In the genomic region with DNA sequence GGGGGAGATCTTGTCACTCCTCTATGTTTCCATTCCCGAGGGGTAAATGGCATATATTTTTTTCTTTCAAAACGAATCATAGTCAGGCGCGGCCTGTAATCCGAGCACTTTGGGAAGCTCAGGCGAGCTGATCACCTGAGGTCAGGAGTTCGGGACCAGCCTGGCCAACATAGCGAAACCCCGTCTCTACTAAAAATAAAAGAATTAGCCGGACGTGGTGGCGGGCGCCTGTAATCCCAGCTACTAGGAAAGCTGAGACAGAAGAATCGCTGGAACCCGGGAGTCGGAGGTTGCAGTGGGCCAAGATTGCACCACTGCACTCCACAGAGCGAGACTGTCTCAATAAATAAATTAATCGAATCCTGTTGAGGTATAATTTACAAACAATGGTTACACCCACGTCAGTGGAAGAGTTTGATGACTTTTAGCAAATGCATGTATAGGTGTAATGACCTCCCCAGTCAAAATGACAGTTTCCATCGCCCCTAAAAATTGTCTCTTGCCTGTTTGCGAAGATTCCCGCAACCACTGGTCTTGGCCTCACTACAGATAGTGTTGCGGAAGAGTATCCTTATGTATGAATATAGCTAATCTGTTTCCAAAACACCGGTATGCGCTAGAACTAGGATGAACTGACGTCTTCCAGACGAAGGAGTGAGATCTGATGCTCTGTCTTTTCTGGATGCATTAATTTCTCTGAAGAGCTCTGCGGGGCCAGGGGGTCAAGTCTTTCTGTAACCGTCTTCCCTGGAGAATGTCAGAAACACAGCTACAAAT, we compare ENCODE assay signal across 8 cellular contexts. TPM values are rescaled to one million over a fixed set of nuclear protein-coding genes. Genes with fewer than 3 reads are reported as not detected.
DNase-seq lines count a peak whose midpoint lies in the region; ATAC-seq and TF ChIP-seq lines count a peak whose summit lies in the region.

No MANE protein-coding gene starts in this region.

- intact Hi-C loops in posterior vena cava (cut with DNase I) = loop anchor here in 1 of 2 donors (10.0 kb wide), 1 partner anchor 190 kb away; the partner anchor contains the start of gene MTR

- H3K36me3 ChIP-seq in Peyer's patch (peaks cover 0 to 7% (median 0%) of the 10 kb centered on the region in 3 donors), esophagus (ENCODE audit: control insufficient read depth in 2 of 2, insufficient read depth in 2 of 2, low read length in 1 of 2) (no peaks in the 10 kb centered on the region)

- no peaks in the 10 kb centered on the region for H3K9me3 ChIP-seq in Peyer's patch
- no peaks in the 10 kb centered on the region for H3K9me3 ChIP-seq in esophagus (ENCODE audit: control insufficient read depth in 2 of 2, insufficient read depth in 1 of 2, low read depth in 1 of 2, low read length in 1 of 2)

- TF ChIP-seq POLR2A in Peyer's patch (IDR thresholded peaks at IDR 0.05) = no peak

- H3K27me3 ChIP-seq in Peyer's patch = no peaks in the 10 kb centered on the region
- H3K27me3 ChIP-seq in esophagus (ENCODE audit: control insufficient read depth in 1 of 2, insufficient read depth in 2 of 2, low read length in 2 of 2) = no peaks in the 10 kb centered on the region

- peak overlapping the region; percentile 96 for H3K4me3 ChIP-seq in GM08714 (ENCODE audit: low read length)
- H3K4me3 ChIP-seq in Peyer's patch = peak overlapping the region; percentile 60 to 72 (median 70)
- H3K4me3 ChIP-seq in esophagus (ENCODE audit: low read depth in 1 of 2, low read length in 2 of 2) = peak overlapping the region; percentile 76 to 97

- H3K4me1 ChIP-seq in Peyer's patch (peaks cover 0 to 4% (median 0%) of the 10 kb centered on the region in 4 donors), esophagus (ENCODE audit: control insufficient read depth in 2 of 2, insufficient read depth in 2 of 2, low read length in 1 of 2) (peaks cover 0 to 2% of the 10 kb centered on the region in 2 donors)

- H3K27ac ChIP-seq in Peyer's patch (peak overlapping the region; percentile 54 to 74 (median 66)), esophagus (ENCODE audit: low read depth in 2 of 2, low read length in 1 of 2) (peak overlapping the region; percentile 73 to 77)

- ATAC-seq in GM21381 (IDR thresholded peaks at IDR 0.05; ENCODE audit: unreplicated experiment) = no peak

- 76 to 77% methylated on average over 29 of the region's 29 CpGs for WGBS in esophagus, 2 donors

- no peak for TF ChIP-seq CTCF in Peyer's patch (IDR thresholded peaks at IDR 0.05)

- DNase-seq in Peyer's patch = peak in 1 of 3 donors; percentile 45
- DNase-seq in posterior vena cava (ENCODE audit: low spot score) = peak; percentile 41
- no peak for DNase-seq in Ammon's horn (ENCODE audit: low spot score)
- DNase-seq in HuH-7.5 (ENCODE audit: low spot score) = no peak
- DNase-seq in AG20443 (ENCODE audit: low spot score) = no peak

RNA-seq across cellular contexts. Expression of gene HEATR1, which starts 0.9 kb away (rescaled TPM):
- total RNA-seq in Peyer's patch (10 to 100 TPM; 12.8 to 21.5 (median 18.1) TPM), posterior vena cava (10 to 100 TPM; 27.4 to 28.3 TPM)
- polyA plus RNA-seq in esophagus = 1 to 10 TPM; 3.7 to 5.4 TPM
